Comparison of ENCODE assay signal across 1 cellular context in genomic region chr6:31582230-31582601, GRCh38.
TF ChIP-seq lines count a peak whose summit lies in the region.

Gene LTB, minus strand, starts transcription at chr6:31582424. Its CDS starts 7 bp downstream, at chr6:31582417.

TF ChIP-seq in HEK293, 187 proteins besides CTCF, POLR2A, EP300 and RAD21 (continued from another document):
- TF ChIP-seq ZBTB11 (tag by site-specific recombination; conservative IDR thresholded peaks at IDR 0.05; ENCODE audit: low read depth) (no peak), ZNF571 (tag by site-specific recombination; IDR thresholded peaks at IDR 0.05) (no peak), TSHZ1 (tag by site-specific recombination; IDR thresholded peaks at IDR 0.05; ENCODE audit: borderline replicate concordance) (no peak), ZNF221 (tag by site-specific recombination; IDR thresholded peaks at IDR 0.05; ENCODE audit: borderline replicate concordance) (no peak), ZBTB44 (tag by site-specific recombination; IDR thresholded peaks at IDR 0.05) (no peak), ZNF596 (tag by site-specific recombination; IDR thresholded peaks at IDR 0.05) (no peak)
